In genomic region chr5:2776338-2777302, GRCh38 we compare ENCODE assay signal across 30 cellular contexts. TPM values are rescaled to one million over a fixed set of nuclear protein-coding genes. Genes with fewer than 3 reads are reported as not detected.
"Had no signal": no experiment of that assay in that cellular context is flagged by ENCODE, and none has a peak within 500 bp of the region (broad histone marks: within the 10 kb centered on the region; RNA-seq: fewer than 3 reads in every experiment).

No MANE protein-coding gene starts in this region.

- H3K4me3 Mint-ChIP-seq: activated CD4-positive, alpha-beta memory T cell treated with anti-CD3 and anti-CD28 coated beads, Interleukin-2, amount 10 ng/mL, durations not matched to agents 7 days and 5 days; activated CD4-positive, alpha-beta T cell treated with anti-CD3 and anti-CD28 coated beads for 36 hours; activated naive CD4-positive, alpha-beta T cell treated with anti-CD3 and anti-CD28 coated beads for 36 hours; activated naive CD8-positive, alpha-beta T cell; activated T-helper 17 cell treated with anti-CD3 and anti-CD28 coated beads, Interleukin-2, amount 50 U/mL, for 72 hours; brain had no signal

- H3K9me2 ChIP-seq: SK-N-SH had no signal

- FAIRE-seq: astrocyte had no signal

- H3K9ac ChIP-seq: SK-N-SH had no signal

- H3K27me3 Mint-ChIP-seq: activated CD4-positive, alpha-beta memory T cell treated with anti-CD3 and anti-CD28 coated beads, Interleukin-2, amount 10 ng/mL, durations not matched to agents 7 days and 5 days had no signal

- DNase-seq: activated CD4-positive, alpha-beta memory T cell treated with anti-CD3 and anti-CD28 coated beads, Interleukin-2, amount 10 ng/mL, durations not matched to agents 7 days and 5 days; activated CD4-positive, alpha-beta T cell treated with anti-CD3 and anti-CD28 coated beads for 36 hours; activated CD4-positive, alpha-beta T cell treated with anti-CD3 and anti-CD28 coated beads, Interleukin-2, amount 50 U/mL, for 1 hour; activated gamma-delta T cell; activated naive CD4-positive, alpha-beta T cell treated with anti-CD3 and anti-CD28 coated beads for 36 hours; activated T-cell treated with anti-CD3 and anti-CD28 coated beads for 4 hours; activated T-cell treated with anti-CD3 and anti-CD28 coated beads, Interleukin-2, amount 50 U/mL, for 48 hours; amygdala; NCI-H1048; NCI-H146; NCI-H1930; NCI-H2171; NCI-H2227 treated with DMSO at 0.1 percent for 48 hours; NCI-H526; NCI-H774; Right ventricle myocardium superior; SJCRH30; SK-N-SH; T-helper 1 cell; WERI-Rb-1 had no signal

- H3K27ac Mint-ChIP-seq: activated CD4-positive, alpha-beta memory T cell treated with anti-CD3 and anti-CD28 coated beads, Interleukin-2, amount 10 ng/mL, durations not matched to agents 7 days and 5 days; activated CD4-positive, alpha-beta T cell treated with anti-CD3 and anti-CD28 coated beads for 36 hours; activated naive CD4-positive, alpha-beta T cell treated with anti-CD3 and anti-CD28 coated beads for 36 hours; activated naive CD8-positive, alpha-beta T cell; activated T-helper 17 cell treated with anti-CD3 and anti-CD28 coated beads, Interleukin-2, amount 50 U/mL, for 72 hours; brain had no signal

- H3K4me1 Mint-ChIP-seq: activated CD4-positive, alpha-beta memory T cell treated with anti-CD3 and anti-CD28 coated beads, Interleukin-2, amount 10 ng/mL, durations not matched to agents 7 days and 5 days; activated CD4-positive, alpha-beta T cell treated with anti-CD3 and anti-CD28 coated beads for 36 hours; activated T-helper 17 cell treated with anti-CD3 and anti-CD28 coated beads, Interleukin-2, amount 50 U/mL, for 72 hours; brain had no signal

- H3K36me3 Mint-ChIP-seq: activated naive CD8-positive, alpha-beta T cell; brain had no signal

- H3K36me3 ChIP-seq: cardiac muscle cell, SJCRH30, WERI-Rb-1 had no signal

- ATAC-seq: activated CD4-positive, alpha-beta T cell treated with anti-CD3 and anti-CD28 coated beads for 36 hours; activated T-helper 17 cell treated with anti-CD3 and anti-CD28 coated beads, Interleukin-2, amount 50 U/mL, for 72 hours; Panc1 had no signal

- H3K27me3 ChIP-seq: cardiac muscle cell, SJCRH30 had no signal

- H3K9me3 ChIP-seq: SJCRH30, SK-N-SH had no signal

- H3K4me3 ChIP-seq: cardiac muscle cell, SJCRH30 had no signal

- H3K4me1 ChIP-seq: SJCRH30 had no signal

- H3K4me2 ChIP-seq: SK-N-SH had no signal

- H3K27ac ChIP-seq: cardiac muscle cell, RWPE1, SJCRH30, WERI-Rb-1 had no signal

- H3K9me3 Mint-ChIP-seq: activated T-helper 17 cell treated with anti-CD3 and anti-CD28 coated beads, Interleukin-2, amount 50 U/mL, for 72 hours had no signal

RNA-seq across cellular contexts. Expression of gene IRX2, which starts 25.1 kb away (rescaled TPM):
- total RNA-seq: activated CD4-positive, alpha-beta memory T cell treated with anti-CD3 and anti-CD28 coated beads, Interleukin-2, amount 10 ng/mL, durations not matched to agents 7 days and 5 days; activated CD4-positive, alpha-beta T cell treated with anti-CD3 and anti-CD28 coated beads for 36 hours; activated CD8-positive, alpha-beta memory T cell treated with anti-CD3 and anti-CD28 coated beads for 36 hours; activated naive CD4-positive, alpha-beta T cell treated with anti-CD3 and anti-CD28 coated beads for 36 hours; activated T-helper 17 cell treated with anti-CD3 and anti-CD28 coated beads, Interleukin-2, amount 50 U/mL, for 72 hours; OCI-LY7; T-helper 2 cell treated with Interferon-gamma antibody and Interleukin-4, amounts not matched to agents 100 ng/mL and 5 ng/mL, for 36 hours had no signal
- polyA plus RNA-seq: SK-N-SH had no signal
